In the genomic region with DNA sequence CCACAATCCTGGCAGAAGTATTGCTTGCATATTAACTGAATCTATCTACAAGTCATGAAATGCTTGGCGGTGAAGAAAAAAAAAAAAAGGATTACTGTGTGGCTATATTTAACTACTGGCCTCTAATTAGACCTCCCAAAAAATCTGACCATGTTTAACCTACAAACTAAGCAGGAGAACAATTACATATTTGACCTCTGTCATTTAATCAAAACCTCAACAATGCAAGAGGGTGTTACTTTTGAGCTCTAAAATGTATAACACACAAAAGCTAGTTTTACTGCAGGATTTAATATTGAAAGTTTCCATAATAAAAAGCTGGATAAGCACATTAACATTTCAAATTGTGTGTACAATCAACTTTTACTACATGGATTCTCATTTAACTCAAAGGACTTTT, we compare ENCODE assay signal across 12 cellular contexts. TPM values are rescaled to one million over a fixed set of nuclear protein-coding genes. Genes with fewer than 3 reads are reported as not detected.
DNase-seq lines count a peak whose midpoint lies in the region; ATAC-seq and TF ChIP-seq lines count a peak whose summit lies in the region.
"Had no signal": no experiment of that assay in that cellular context is flagged by ENCODE, and none has a peak within 500 bp of the region (broad histone marks: within the 10 kb centered on the region; RNA-seq: fewer than 3 reads in every experiment).

No MANE protein-coding gene starts in this region.

- peaks cover 10% of the 10 kb centered on the region for H3K4me1 ChIP-seq in KMS-11 (ENCODE audit: low read depth, poor library complexity, severe bottlenecking)
- no peaks in the 10 kb centered on the region for H3K4me1 ChIP-seq in ovary (ENCODE audit: insufficient read depth)

- peaks cover 0 to 3% (median 0%) of the 10 kb centered on the region in 5 experiments for H3K9me3 Mint-ChIP-seq in brain

- peaks cover 42% of the 10 kb centered on the region; the same call in 1 of the 2 replicates for H3K79me2 ChIP-seq in KMS-11 (ENCODE audit: insufficient read depth, low read depth)

- no peaks in the 10 kb centered on the region for H3K9me3 ChIP-seq in ovary

- ATAC-seq in GM21515 (IDR thresholded peaks at IDR 0.05; ENCODE audit: unreplicated experiment) (no peak), esophagus mucosa (no peak)

- peak overlapping the region; percentile 63; the same call in 1 of the 2 replicates for H3K9ac ChIP-seq in KMS-11

- no peaks in the 10 kb centered on the region for H3K36me3 Mint-ChIP-seq in brain

- H3K4me2 ChIP-seq in KMS-11 = peak overlapping the region; percentile 57

- H3K27ac ChIP-seq in KMS-11 (peak overlapping the region; percentile 68), ovary (no peak overlapping the region)

- DNase-seq in ovary (no peak), T1000 (lab: John Stamatoyannopoulos, UW) (no peak)
- DNase-seq: DMS153; Karpas-422; kidney glomerular epithelial cell; stimulated activated CD8-positive, alpha-beta memory T cell treated with anti-CD3 and anti-CD28 coated beads, Interleukin-4, amount 100 ng/mL, for 48 hours; T-helper 9 cell had no signal

- TF ChIP-seq EP300 in ovary (IDR thresholded peaks at IDR 0.05) = no peak

- TF ChIP-seq POLR2A in ovary (IDR thresholded peaks at IDR 0.05) = no peak

- H2AFZ ChIP-seq in KMS-11 (ENCODE audit: low read depth) = no peak overlapping the region

- peaks cover 10% of the 10 kb centered on the region for H3K27me3 Mint-ChIP-seq in brain

- H3K4me1 Mint-ChIP-seq in brain = peaks cover 6% of the 10 kb centered on the region

- intact Hi-C loops in ovary (cut with DNase I) = no loop called here

- H3K4me3 ChIP-seq in GM08714 (ENCODE audit: low read length) (peak overlapping the region; percentile 72; the same call in 1 of the 2 replicates), KMS-11 (IDR thresholded peaks at IDR 0.05; ENCODE audit: insufficient read depth, low read depth, low read length) (no peak overlapping the region), ovary (peak overlapping the region; percentile 0)

- H3K27me3 ChIP-seq in KMS-11 (ENCODE audit: insufficient read depth, low read depth) (no peaks in the 10 kb centered on the region), ovary (no peaks in the 10 kb centered on the region)

- H3K4me3 Mint-ChIP-seq in brain = peak overlapping the region in 4 of 5 experiments; percentile 45 to 83 (median 64)

- no peaks in the 10 kb centered on the region for H3K36me3 ChIP-seq in KMS-11 (ENCODE audit: insufficient read depth)
- H3K36me3 ChIP-seq in ovary = no peaks in the 10 kb centered on the region

- WGBS in ovary, 3 donors = 31 to 37% (median 33%) methylated on average over 1 of the region's 1 CpG

- no peak for TF ChIP-seq CTCF in KMS-11 (conservative IDR thresholded peaks at IDR 0.05; ENCODE audit: low read depth, low read length)
- no peak for TF ChIP-seq CTCF in brain (conservative IDR thresholded peaks at IDR 0.05)
- no peak for TF ChIP-seq CTCF in ovary (IDR thresholded peaks at IDR 0.05)

- no peak overlapping the region for H3K27ac Mint-ChIP-seq in brain

- no peaks in the 10 kb centered on the region for H4K20me1 ChIP-seq in KMS-11 (ENCODE audit: insufficient read depth)

RNA-seq across cellular contexts. Expression of gene ITM2A, which starts 1.5 kb away (rescaled TPM):
- 52.8 TPM for polyA plus RNA-seq in brain (ENCODE audit: insufficient read depth, low read depth, low replicate concordance)
- total RNA-seq in ovary = 100 to 1,000 TPM; 116 to 268 (median 140) TPM
- polyA plus RNA-seq in ovary = 100 to 1,000 TPM in 1 of 2 donors, 10 to 100 TPM in 1; 95.7 to 155 TPM
- 13.8 TPM for total RNA-seq in esophagus mucosa
